18 cellular contexts compared by ENCODE assay signal in genomic region chr7:107951896-107952295, GRCh38. TPM values are rescaled to one million over a fixed set of nuclear protein-coding genes. Genes with fewer than 3 reads are reported as not detected.
A peak's percentile ranks its signal among the peaks of the same experiment; 100 is the strongest.
DNase-seq lines count a peak whose midpoint lies in the region; ATAC-seq, FAIRE-seq and TF ChIP-seq lines count a peak whose summit lies in the region.
"Had no signal": no experiment of that assay in that cellular context is flagged by ENCODE, and none has a peak within 500 bp of the region (broad histone marks: within the 10 kb centered on the region; RNA-seq: fewer than 3 reads in every experiment).

No MANE protein-coding gene starts in this region.

- CTCF ChIA-PET in PC-9 (lab: Charles Lee) (interaction anchor here (0.5 to 0.6 kb wide), 2 partner anchors 76 to 782 kb away, joined by 5 to 20 read pairs; no protein-coding TSS in a partner anchor), H1 (lab: Charles Lee; ENCODE audit: partially characterized antibody) (interaction anchor here (0.6 to 1.8 kb wide), 7 partner anchors 8 to 194 kb away, joined by 3 to 10 read pairs (median 4); no protein-coding TSS in a partner anchor)

- 95% methylated on average over 9 of the region's 9 CpGs; no CpG with 5 or more reads in 1 of the 2 experiments for WGBS in H1 (ENCODE audit: extremely low coverage in 1 of 2, insufficient coverage in 1 of 2, insufficient read length in 1 of 2, insufficient replicate concordance in 2 of 2, low coverage in 1 of 2, low lambda C conversion rate in 2 of 2, missing lambda C conversion rate in 1 of 2), 2 experiments

- H2BK15ac ChIP-seq in H1 (ENCODE audit: low read length): peak overlapping the region; percentile 8; the same call in 1 of the 2 replicates

- H3K79me1 ChIP-seq in H1 (ENCODE audit: low read depth, low read length): no peaks in the 10 kb centered on the region

- no peaks in the 10 kb centered on the region for H4K20me1 ChIP-seq in PC-9 (ENCODE audit: insufficient read depth)
- H4K20me1 ChIP-seq in H1 (replicated peaks in 1 of 2; ENCODE audit: control insufficient read depth in 1 of 2, insufficient read depth in 2 of 2, low read length in 2 of 2): no peaks in the 10 kb centered on the region

- intact Hi-C loops in PC-9 (cut with micrococcal nuclease; ENCODE audit: unreplicated experiment): loop anchor here (1.0 to 2.0 kb wide), 2 partner anchors 43 to 73 kb away; no protein-coding TSS in a partner anchor

- TF ChIP-seq RAD21 in H1 (IDR thresholded peaks at IDR 0.05 in 1 of 2, conservative IDR thresholded peaks at IDR 0.05 in 1 of 2; ENCODE audit: low read depth in 2 of 2, low read length in 2 of 2): no peak

- peaks cover 77% of the 10 kb centered on the region for H3F3A ChIP-seq in PC-9 (ENCODE audit: insufficient read depth, low read depth)

- H3K9me3 ChIP-seq in PC-9 (ENCODE audit: insufficient read depth, low read depth) (no peaks in the 10 kb centered on the region), H1 (ENCODE audit: insufficient read depth in 2 of 2, low read depth in 1 of 2, low read length in 1 of 2) (no peaks in the 10 kb centered on the region), muscle layer of duodenum (ENCODE audit: control insufficient read depth in 1 of 2, low read length in 2 of 2) (no peaks in the 10 kb centered on the region), Peyer's patch (no peaks in the 10 kb centered on the region)
- H3K9me3 ChIP-seq: thoracic aorta had no signal

- peaks cover 67% of the 10 kb centered on the region for H3K4me1 ChIP-seq in ACC112 (ENCODE audit: control insufficient read depth, insufficient read depth, low read length, unreplicated experiment)
- peaks cover 79% of the 10 kb centered on the region for H3K4me1 ChIP-seq in PC-9 (replicated peaks; ENCODE audit: insufficient read depth)
- peaks cover 3 to 17% (median 10%) of the 10 kb centered on the region in 4 experiments; a peak in 6 of 7 replicates for H3K4me1 ChIP-seq in H1 (replicated peaks in 1 of 4; ENCODE audit: control insufficient read depth in 3 of 4, insufficient read depth in 4 of 4, low read length in 3 of 4)
- peaks cover 0 to 45% of the 10 kb centered on the region in 2 donors for H3K4me1 ChIP-seq in muscle layer of duodenum (ENCODE audit: control insufficient read depth in 1 of 2, insufficient read depth in 2 of 2, low read length in 2 of 2)
- no peaks in the 10 kb centered on the region for H3K4me1 ChIP-seq in Peyer's patch

- H4K5ac ChIP-seq in H1 (ENCODE audit: insufficient read length, low read depth, low read length): no peak overlapping the region

- no peaks in the 10 kb centered on the region for H3K9me2 ChIP-seq in PC-9 (ENCODE audit: insufficient read depth)

- no peak for TF ChIP-seq POLR2A in H1 (IDR thresholded peaks at IDR 0.05; ENCODE audit: control extremely low read depth in 1 of 2, low read depth in 2 of 2, low read length in 2 of 2)
- no peak for TF ChIP-seq POLR2A in Peyer's patch (IDR thresholded peaks at IDR 0.05)

- TF ChIP-seq CTCF in PC-9 (conservative IDR thresholded peaks at IDR 0.05) (no peak), H1 (IDR thresholded peaks at IDR 0.05; ENCODE audit: control extremely low read depth in 1 of 3, insufficient read depth in 1 of 3, low read depth in 1 of 3, low read length in 3 of 3) (no peak), Peyer's patch (IDR thresholded peaks at IDR 0.05) (no peak)

- H3K9ac ChIP-seq in H1 (replicated peaks in 1 of 4; ENCODE audit: extremely low read depth in 1 of 4, low read depth in 3 of 4, low read length in 3 of 4): no peak overlapping the region

- ATAC-seq in GM19035 (IDR thresholded peaks at IDR 0.05; ENCODE audit: unreplicated experiment): no peak
- ATAC-seq in HG02623 (IDR thresholded peaks at IDR 0.05; ENCODE audit: unreplicated experiment): no peak
- ATAC-seq: T-helper 17 cell had no signal

- no peak overlapping the region for H2AFZ ChIP-seq in ACC112 (ENCODE audit: low read length, unreplicated experiment)
- no peak overlapping the region for H2AFZ ChIP-seq in PC-9
- no peak overlapping the region for H2AFZ ChIP-seq in H1 (ENCODE audit: low read length)

- peak overlapping the region; percentile 24 for H3K4ac ChIP-seq in H1 (replicated peaks; ENCODE audit: insufficient read length, low read depth, low read length)

- FAIRE-seq in H1 (lab: Jason Lieb, UNC): no peak
- FAIRE-seq: endometrium had no signal

- DNase-seq in PC-9 (peak; percentile 86), H1 (ENCODE audit: low read depth in 1 of 2, low spot score in 2 of 2) (no peak), Peyer's patch (no peak)
- no peak for DNase-seq in stimulated activated naive CD4-positive, alpha-beta T cell (lab: John Stamatoyannopoulos, UW)
- DNase-seq: activated CD4-positive, alpha-beta T cell treated with anti-CD3 and anti-CD28 coated beads for 4 hours; activated T-cell treated with anti-CD3 and anti-CD28 coated beads for 4 hours; foreskin melanocyte; immature natural killer cell; NCI-H2107; NCI-H69; retina; T-helper 17 cell had no signal

- no peaks in the 10 kb centered on the region for H3K27me3 ChIP-seq in ACC112 (ENCODE audit: insufficient read depth, low read length)
- no peaks in the 10 kb centered on the region for H3K27me3 ChIP-seq in PC-9 (ENCODE audit: insufficient read depth, low read depth)
- no peaks in the 10 kb centered on the region for H3K27me3 ChIP-seq in H1 (replicated peaks in 1 of 4; ENCODE audit: control insufficient read depth in 3 of 4, extremely low read depth in 1 of 4, insufficient read depth in 3 of 4, low read length in 3 of 4)
- no peaks in the 10 kb centered on the region for H3K27me3 ChIP-seq in muscle layer of duodenum (ENCODE audit: low read depth, low read length)
- no peaks in the 10 kb centered on the region for H3K27me3 ChIP-seq in Peyer's patch

- H3K79me2 ChIP-seq in ACC112 (ENCODE audit: control insufficient read depth, insufficient read depth, low read length, unreplicated experiment) (peaks cover 8% of the 10 kb centered on the region), PC-9 (ENCODE audit: low read depth) (peaks cover 18% of the 10 kb centered on the region; the same call in 1 of the 2 replicates), H1 (ENCODE audit: control insufficient read depth in 1 of 2, insufficient read depth in 2 of 2, low read length in 2 of 2) (no peaks in the 10 kb centered on the region)

- H4K8ac ChIP-seq in H1 (ENCODE audit: extremely low read depth, insufficient read depth, low read length): no peak overlapping the region

- peak overlapping the region; percentile 37 for H2BK5ac ChIP-seq in H1 (ENCODE audit: low read depth, low read length)

- H2BK20ac ChIP-seq in H1 (ENCODE audit: low read length): peak overlapping the region; percentile 77; the same call in 1 of the 2 replicates

- H2BK12ac ChIP-seq in H1 (ENCODE audit: low read depth, low read length): peak overlapping the region; percentile 88

- H4K91ac ChIP-seq in H1 (replicated peaks; ENCODE audit: insufficient read length, low read length): peak overlapping the region; percentile 58

- no peak overlapping the region for H3K56ac ChIP-seq in H1 (replicated peaks; ENCODE audit: insufficient read length, low read depth, low read length)

- no peak overlapping the region for H3K18ac ChIP-seq in H1 (ENCODE audit: extremely low read depth, low read length)

- no peak overlapping the region for H2BK120ac ChIP-seq in H1 (replicated peaks; ENCODE audit: low read depth, low read length)

- H3K14ac ChIP-seq in H1 (ENCODE audit: insufficient read length): no peak overlapping the region

- POLR2A ChIA-PET in PC-9 (lab: Charles Lee; ENCODE audit: unreplicated experiment): interaction anchor here (0.6 kb wide), 1 partner anchor 379 kb away, joined by 5 read pairs; no protein-coding TSS in a partner anchor
- POLR2A ChIA-PET in H1 (lab: Charles Lee; ENCODE audit: partially characterized antibody): interaction anchor here (0.8 to 5.0 kb wide), 4 partner anchors 8 to 27 kb away, joined by 3 to 36 read pairs (median 4); no protein-coding TSS in a partner anchor

- H3K4me3 ChIP-seq in ACC112 (ENCODE audit: low read depth, low read length) (peak overlapping the region; percentile 15; the same call in 1 of the 2 replicates), PC-9 (peak overlapping the region; percentile 20; the same call in 1 of the 2 replicates), H1 (ENCODE audit: extremely low read depth in 1 of 4, insufficient read depth in 2 of 4, low read depth in 3 of 4, low read length in 4 of 4) (0 out of 8 replicates have a peak overlapping the region, but pooled peaks of 1 of the 4 experiments have one; percentile 22), muscle layer of duodenum (ENCODE audit: low read depth in 1 of 2, low read length in 2 of 2) (no peak overlapping the region), Peyer's patch (no peak overlapping the region)
- H3K4me3 ChIP-seq: thoracic aorta had no signal

- peak overlapping the region; percentile 69 for H3K27ac ChIP-seq in ACC112 (ENCODE audit: low read depth, low read length)
- peak overlapping the region; percentile 86 for H3K27ac ChIP-seq in PC-9
- no peak overlapping the region; the same call in 1 of the 2 replicates for H3K27ac ChIP-seq in H1 (ENCODE audit: low read depth, low read length)
- H3K27ac ChIP-seq in muscle layer of duodenum (ENCODE audit: low read length): peak overlapping the region; percentile 19
- peak overlapping the region in 2 of 4 donors; percentile 5 for H3K27ac ChIP-seq in Peyer's patch

- no peak overlapping the region for H3K23ac ChIP-seq in H1 (ENCODE audit: insufficient read length)

- no peaks in the 10 kb centered on the region for H3K23me2 ChIP-seq in H1 (ENCODE audit: low read depth, low read length)

- TF ChIP-seq EP300 in H1 (IDR thresholded peaks at IDR 0.05; ENCODE audit: borderline replicate concordance in 1 of 2, low read depth in 2 of 2, low read length in 2 of 2): no peak

- peak overlapping the region; percentile 58 for H3K4me2 ChIP-seq in PC-9
- peak overlapping the region; percentile 24 to 52; a peak in 2 of 4 replicates for H3K4me2 ChIP-seq in H1 (ENCODE audit: insufficient read depth in 1 of 2, low read depth in 2 of 2, low read length in 2 of 2)

- H2AK5ac ChIP-seq in H1 (ENCODE audit: low read depth, low read length): peak overlapping the region; percentile 85

- peaks cover 52% of the 10 kb centered on the region for H3K36me3 ChIP-seq in ACC112 (ENCODE audit: insufficient read depth, low read length)
- H3K36me3 ChIP-seq in PC-9 (ENCODE audit: low read depth): peaks cover 29% of the 10 kb centered on the region
- H3K36me3 ChIP-seq in H1 (ENCODE audit: control insufficient read depth in 2 of 4, insufficient read depth in 4 of 4, low read length in 3 of 4): peaks cover 3 to 44% (median 9%) of the 10 kb centered on the region in 4 experiments; a peak in 5 of 8 replicates
- H3K36me3 ChIP-seq in muscle layer of duodenum (ENCODE audit: control insufficient read depth in 1 of 2, insufficient read depth in 2 of 2, low read length in 2 of 2): peaks cover 37 to 38% of the 10 kb centered on the region in 2 donors
- peaks cover 0 to 86% (median 0%) of the 10 kb centered on the region in 3 donors for H3K36me3 ChIP-seq in Peyer's patch

- no TSS peak for BruUV-seq in PC-9 (replicated peaks; lab: Mats Ljungman, UMichigan)

RNA-seq across cellular contexts. Expression of gene LAMB1, which starts 51.1 kb away (rescaled TPM):
- total RNA-seq in PC-9 (2021) (236 and 242 TPM in 2 replicates), Peyer's patch (100 to 1,000 TPM in 3 of 4 donors, 10 to 100 TPM in 1; 97.6 to 821 (median 155) TPM)
- total RNA-seq in H1 (2021; fragmentation: NEBNext Ultra II Directional; extraction: Animal tissue kit (Norgen Biotek cat#: 25700)): 37.2 and 38.5 TPM in 2 replicates
- polyA plus RNA-seq in H1 (2011; rRNA removed): 31.9 and 61.6 TPM in 2 replicates
- polyA plus RNA-seq in H1 (2011; cell fraction: cytosol; rRNA removed): 42.0 TPM
- 128 TPM for polyA plus RNA-seq in H1 (2011; cell fraction: nucleus; rRNA removed)
- 33.3 to 48.6 TPM (median 43.2 TPM) in 4 replicates for polyA plus RNA-seq in H1 (2012, experiment 1 of 2)
- 2.2 TPM for polyA plus RNA-seq in H1 (2012, experiment 2 of 2)
- 53.3 TPM for polyA plus RNA-seq in H1 (2013, experiment 1 of 2)
- 41.9 TPM for polyA plus RNA-seq in H1 (2013, experiment 2 of 2)
- 79.9 and 90.4 TPM in 2 replicates for polyA minus RNA-seq in H1 (2011; rRNA and poly(A)+ RNA removed)
- 35.5 TPM for polyA minus RNA-seq in H1 (2011; cell fraction: cytosol; rRNA and poly(A)+ RNA removed)
- 58.9 TPM for polyA minus RNA-seq in H1 (2011; cell fraction: nucleus; rRNA and poly(A)+ RNA removed)
- total RNA-seq: T-helper 17 cell had no signal

Comparison
In these comparisons a context has a peak if more than half of its experiments do, and no peak if none do; other contexts are left out.
1. H3K4me3 ChIP-seq: peak in ACC112 (single experiment) and PC-9 (single experiment); none in muscle layer of duodenum (0 of 2) and Peyer's patch (0 of 4).
2. DNase-seq: peak in PC-9 (2 of 2); none in H1 (0 of 2), Peyer's patch (0 of 3) and stimulated activated naive CD4-positive, alpha-beta T cell (0 of 6).